ENCODE assay signal across 1 cellular context in the genomic region with DNA sequence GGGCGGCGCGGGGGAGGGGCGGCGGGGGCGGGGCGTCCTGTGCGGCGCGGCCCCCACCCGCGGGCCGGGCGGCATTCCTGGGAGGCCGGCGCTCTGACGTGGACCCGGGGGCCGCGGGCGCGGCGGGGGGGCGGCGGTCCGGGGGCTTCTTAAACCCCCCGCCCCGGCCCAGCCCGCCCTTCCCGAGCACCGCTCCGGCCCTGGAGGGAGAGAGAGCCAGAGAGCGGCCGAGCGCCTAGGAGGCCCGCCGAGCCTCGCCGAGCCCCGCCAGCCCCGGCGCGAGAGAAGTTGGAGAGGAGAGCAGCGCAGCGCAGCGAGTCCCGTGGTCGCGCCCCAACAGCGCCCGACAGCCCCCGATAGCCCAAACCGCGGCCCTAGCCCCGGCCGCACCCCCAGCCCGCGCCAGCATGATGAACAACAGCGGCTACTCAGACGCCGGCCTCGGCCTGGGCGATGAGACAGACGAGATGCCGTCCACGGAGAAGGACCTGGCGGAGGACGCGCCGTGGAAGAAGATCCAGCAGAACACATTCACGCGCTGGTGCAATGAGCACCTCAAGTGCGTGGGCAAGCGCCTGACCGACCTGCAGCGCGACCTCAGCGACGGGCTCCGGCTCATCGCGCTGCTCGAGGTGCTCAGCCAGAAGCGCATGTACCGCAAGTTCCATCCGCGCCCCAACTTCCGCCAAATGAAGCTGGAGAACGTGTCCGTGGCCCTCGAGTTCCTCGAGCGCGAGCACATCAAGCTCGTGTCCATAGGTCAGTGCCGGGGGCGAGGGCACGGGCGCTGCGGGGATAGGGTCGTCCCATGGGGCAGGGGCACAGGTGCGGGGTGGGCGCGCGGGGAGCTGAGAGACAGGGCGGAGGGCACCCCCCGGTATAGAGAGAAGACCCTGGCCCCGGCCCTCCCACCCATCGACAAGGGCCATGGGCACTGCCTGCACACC.
A peak's percentile ranks its signal among the peaks of the same experiment; 100 is the strongest.
TF ChIP-seq lines count a peak whose summit lies in the region.

Gene FLNC (plus strand): TSS at position 176 of the 947 bp plus-strand sequence. CDS start 232 bp downstream, at position 408.

TF ChIP-seq in K562, 482 proteins besides CTCF, POLR2A, EP300 and RAD21 (continued from another document):
- TF ChIP-seq, protein P1, sequence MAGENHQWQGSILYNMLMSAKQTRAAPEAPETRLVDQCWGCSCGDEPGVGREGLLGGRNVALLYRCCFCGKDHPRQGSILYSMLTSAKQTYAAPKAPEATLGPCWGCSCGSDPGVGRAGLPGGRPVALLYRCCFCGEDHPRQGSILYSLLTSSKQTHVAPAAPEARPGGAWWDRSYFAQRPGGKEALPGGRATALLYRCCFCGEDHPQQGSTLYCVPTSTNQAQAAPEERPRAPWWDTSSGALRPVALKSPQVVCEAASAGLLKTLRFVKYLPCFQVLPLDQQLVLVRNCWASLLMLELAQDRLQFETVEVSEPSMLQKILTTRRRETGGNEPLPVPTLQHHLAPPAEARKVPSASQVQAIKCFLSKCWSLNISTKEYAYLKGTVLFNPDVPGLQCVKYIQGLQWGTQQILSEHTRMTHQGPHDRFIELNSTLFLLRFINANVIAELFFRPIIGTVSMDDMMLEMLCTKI (IDR thresholded peaks at IDR 0.05; ENCODE audit: partially characterized antibody) = no peak
- TF ChIP-seq ATF6 (CRISPR knock-in tag; IDR thresholded peaks at IDR 0.05) (peak; percentile 91; the same call in 1 of the 2 replicates), ZNF583 (CRISPR knock-in tag; IDR thresholded peaks at IDR 0.05) (peak; percentile 28; the same call in 1 of the 2 replicates), ZNF586 (CRISPR knock-in tag; conservative IDR thresholded peaks at IDR 0.05) (no peak), HSF4 (CRISPR knock-in tag; IDR thresholded peaks at IDR 0.05; ENCODE audit: borderline replicate concordance) (no peak), SAFB2 (IDR thresholded peaks at IDR 0.05; ENCODE audit: borderline replicate concordance, low read depth, low read length, severe bottlenecking) (no peak), MEF2D (tag; conservative IDR thresholded peaks at IDR 0.05; ENCODE audit: low read depth) (no peak), XRCC5 (IDR thresholded peaks at IDR 0.05; ENCODE audit: low read depth, low read length) (no peak), ZKSCAN8 (CRISPR knock-in tag; IDR thresholded peaks at IDR 0.05) (no peak)
- TF ChIP-seq, protein P2, sequence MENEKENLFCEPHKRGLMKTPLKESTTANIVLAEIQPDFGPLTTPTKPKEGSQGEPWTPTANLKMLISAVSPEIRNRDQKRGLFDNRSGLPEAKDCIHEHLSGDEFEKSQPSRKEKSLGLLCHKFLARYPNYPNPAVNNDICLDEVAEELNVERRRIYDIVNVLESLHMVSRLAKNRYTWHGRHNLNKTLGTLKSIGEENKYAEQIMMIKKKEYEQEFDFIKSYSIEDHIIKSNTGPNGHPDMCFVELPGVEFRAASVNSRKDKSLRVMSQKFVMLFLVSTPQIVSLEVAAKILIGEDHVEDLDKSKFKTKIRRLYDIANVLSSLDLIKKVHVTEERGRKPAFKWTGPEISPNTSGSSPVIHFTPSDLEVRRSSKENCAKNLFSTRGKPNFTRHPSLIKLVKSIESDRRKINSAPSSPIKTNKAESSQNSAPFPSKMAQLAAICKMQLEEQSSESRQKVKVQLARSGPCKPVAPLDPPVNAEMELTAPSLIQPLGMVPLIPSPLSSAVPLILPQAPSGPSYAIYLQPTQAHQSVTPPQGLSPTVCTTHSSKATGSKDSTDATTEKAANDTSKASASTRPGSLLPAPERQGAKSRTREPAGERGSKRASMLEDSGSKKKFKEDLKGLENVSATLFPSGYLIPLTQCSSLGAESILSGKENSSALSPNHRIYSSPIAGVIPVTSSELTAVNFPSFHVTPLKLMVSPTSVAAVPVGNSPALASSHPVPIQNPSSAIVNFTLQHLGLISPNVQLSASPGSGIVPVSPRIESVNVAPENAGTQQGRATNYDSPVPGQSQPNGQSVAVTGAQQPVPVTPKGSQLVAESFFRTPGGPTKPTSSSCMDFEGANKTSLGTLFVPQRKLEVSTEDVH (IDR thresholded peaks at IDR 0.05; ENCODE audit: low read depth, partially characterized antibody) = no peak
